ENCODE assay signal across 22 cellular contexts in genomic region chr1:154964359-154964758, GRCh38. TPM values are rescaled to one million over a fixed set of nuclear protein-coding genes. Genes with fewer than 3 reads are reported as not detected.
A peak's percentile ranks its signal among the peaks of the same experiment; 100 is the strongest.
DNase-seq lines count a peak whose midpoint lies in the region; ATAC-seq, FAIRE-seq and TF ChIP-seq lines count a peak whose summit lies in the region.
"Had no signal": no experiment of that assay in that cellular context is flagged by ENCODE, and none has a peak within 500 bp of the region (broad histone marks: within the 10 kb centered on the region; RNA-seq: fewer than 3 reads in every experiment).

No MANE protein-coding gene starts in this region.

- H3K27me3 ChIP-seq in ACC112 (ENCODE audit: insufficient read depth, low read length) = no peaks in the 10 kb centered on the region
- H3K27me3 ChIP-seq in CD4-positive, alpha-beta memory T cell (ENCODE audit: insufficient read depth, low read length) = no peaks in the 10 kb centered on the region
- H3K27me3 ChIP-seq in neural progenitor cell = no peaks in the 10 kb centered on the region
- no peaks in the 10 kb centered on the region for H3K27me3 ChIP-seq in mesenchymal stem cell (ENCODE audit: control insufficient read depth in 1 of 2, insufficient read depth in 1 of 2, low read length in 2 of 2)
- H3K27me3 ChIP-seq: brain microvascular endothelial cell, colonic mucosa had no signal

- H4K91ac ChIP-seq in mesenchymal stem cell (ENCODE audit: low read length) = no peak overlapping the region

- no peak overlapping the region for H3K9ac ChIP-seq in kidney (ENCODE audit: low read length in 2 of 2)
- H3K9ac ChIP-seq in neural progenitor cell = no peak overlapping the region
- H3K9ac ChIP-seq in mesenchymal stem cell (ENCODE audit: low read length) = no peak overlapping the region

- ATAC-seq in T-helper 17 cell = no peak
- ATAC-seq: activated CD4-positive, alpha-beta T cell treated with anti-CD3 and anti-CD28 coated beads for 36 hours; natural killer cell treated with Interleukin-12 subunit alpha and Interleukin-12 subunit beta and Interleukin-15 and Interleukin-18, amount 100 ng/mL, for 72 hours had no signal

- no peak for FAIRE-seq in kidney (lab: Jason Lieb, UNC)
- FAIRE-seq: urothelium cell line had no signal

- no peak overlapping the region for H4K8ac ChIP-seq in mesenchymal stem cell (ENCODE audit: low read length)

- no peak overlapping the region for H3K4me3 Mint-ChIP-seq in CD4-positive, alpha-beta memory T cell
- H3K4me3 Mint-ChIP-seq in T-helper 17 cell (no peak overlapping the region), neural progenitor cell (no peak overlapping the region)
- H3K4me3 Mint-ChIP-seq: activated CD4-positive, alpha-beta T cell treated with anti-CD3 and anti-CD28 coated beads for 36 hours; natural killer cell treated with Interleukin-12 subunit alpha and Interleukin-12 subunit beta and Interleukin-15 and Interleukin-18, amount 100 ng/mL, for 72 hours had no signal

- H3K36me3 ChIP-seq in ACC112 (ENCODE audit: insufficient read depth, low read length) (peaks cover 3% of the 10 kb centered on the region; the same call in 1 of the 2 replicates), kidney (ENCODE audit: control insufficient read depth in 1 of 2, insufficient read depth in 2 of 2, low read length in 2 of 2) (peaks cover 32 to 41% of the 10 kb centered on the region in 2 donors), neural progenitor cell (no peaks in the 10 kb centered on the region), mesenchymal stem cell (ENCODE audit: control insufficient read depth in 1 of 2, insufficient read depth in 2 of 2, low read depth in 1 of 2, low read length in 2 of 2) (peaks cover 62 to 64% of the 10 kb centered on the region in 2 experiments)
- H3K36me3 ChIP-seq in CD4-positive, alpha-beta memory T cell (ENCODE audit: insufficient read depth, low read length) = peaks cover 49% of the 10 kb centered on the region

- peaks cover 20% of the 10 kb centered on the region for H4K20me1 ChIP-seq in neural progenitor cell (ENCODE audit: low read depth)

- no peak overlapping the region for H2BK12ac ChIP-seq in mesenchymal stem cell (ENCODE audit: low read length in 2 of 2)

- H3K79me2 ChIP-seq in ACC112 (ENCODE audit: control insufficient read depth, insufficient read depth, low read length, unreplicated experiment) (peaks cover 43% of the 10 kb centered on the region), neural progenitor cell (ENCODE audit: low read depth) (peaks cover 55% of the 10 kb centered on the region)

- H3K23ac ChIP-seq in mesenchymal stem cell (ENCODE audit: low read length in 2 of 2) = no peak overlapping the region

- H2BK120ac ChIP-seq in mesenchymal stem cell (ENCODE audit: low read depth, low read length) = no peak overlapping the region

- H3K4me2 ChIP-seq in neural progenitor cell (no peak overlapping the region), mesenchymal stem cell (ENCODE audit: low read length, poor library complexity, severe bottlenecking) (no peak overlapping the region)

- no peak overlapping the region for H3K4me3 ChIP-seq in ACC112 (ENCODE audit: low read depth, low read length)
- no peak overlapping the region for H3K4me3 ChIP-seq in CD4-positive, alpha-beta memory T cell (ENCODE audit: low read length in 2 of 2)
- no peak overlapping the region for H3K4me3 ChIP-seq in kidney (ENCODE audit: low read length in 2 of 2)
- H3K4me3 ChIP-seq in neural progenitor cell = no peak overlapping the region
- H3K4me3 ChIP-seq in mesenchymal stem cell (ENCODE audit: insufficient read depth in 1 of 2, low read depth in 1 of 2, low read length in 2 of 2) = no peak overlapping the region
- H3K4me3 ChIP-seq: colonic mucosa had no signal

- no peak overlapping the region for H2AK5ac ChIP-seq in mesenchymal stem cell (ENCODE audit: low read length, severe bottlenecking)

- H3K27ac ChIP-seq in ACC112 (ENCODE audit: low read depth, low read length) = peak overlapping the region; percentile 15; the same call in 1 of the 2 replicates
- H3K27ac ChIP-seq in CD4-positive, alpha-beta memory T cell (ENCODE audit: low read depth, low read length) = no peak overlapping the region
- no peak overlapping the region for H3K27ac ChIP-seq in kidney (ENCODE audit: low read depth in 2 of 2, low read length in 2 of 2)
- no peak overlapping the region for H3K27ac ChIP-seq in neural progenitor cell
- no peak overlapping the region for H3K27ac ChIP-seq in mesenchymal stem cell (ENCODE audit: low read length, poor library complexity, severe bottlenecking)
- H3K27ac ChIP-seq: brain microvascular endothelial cell, colonic mucosa had no signal

- peak overlapping the region in 5 of 7 donors; percentile 29 to 98 (median 57) for H3K27ac Mint-ChIP-seq in CD4-positive, alpha-beta memory T cell
- H3K27ac Mint-ChIP-seq in T-helper 17 cell (peak overlapping the region; percentile 66), neural progenitor cell (no peak overlapping the region)

- no peak overlapping the region for H2BK5ac ChIP-seq in mesenchymal stem cell (ENCODE audit: low read depth, low read length, poor library complexity, severe bottlenecking)

- H3K27me3 Mint-ChIP-seq in CD4-positive, alpha-beta memory T cell = no peaks in the 10 kb centered on the region
- no peaks in the 10 kb centered on the region for H3K27me3 Mint-ChIP-seq in T-helper 17 cell
- H3K27me3 Mint-ChIP-seq in neural progenitor cell (ENCODE audit: insufficient read depth, low read depth) = peaks cover 9% of the 10 kb centered on the region
- H3K27me3 Mint-ChIP-seq: activated CD4-positive, alpha-beta T cell treated with anti-CD3 and anti-CD28 coated beads for 36 hours; CD8-positive, alpha-beta memory T cell; natural killer cell treated with Interleukin-12 subunit alpha and Interleukin-12 subunit beta and Interleukin-15 and Interleukin-18, amount 100 ng/mL, for 72 hours had no signal

- H3K79me1 ChIP-seq in mesenchymal stem cell (replicated peaks; ENCODE audit: low read length, poor library complexity, severe bottlenecking) = peaks cover 5% of the 10 kb centered on the region

- H3K4me1 ChIP-seq in ACC112 (ENCODE audit: control insufficient read depth, insufficient read depth, low read length, unreplicated experiment) = peaks cover 50% of the 10 kb centered on the region
- peaks cover 31% of the 10 kb centered on the region for H3K4me1 ChIP-seq in CD4-positive, alpha-beta memory T cell (ENCODE audit: insufficient read depth, low read length)
- peaks cover 7 to 14% of the 10 kb centered on the region in 2 donors for H3K4me1 ChIP-seq in kidney (ENCODE audit: control insufficient read depth in 1 of 2, insufficient read depth in 1 of 2, low read depth in 1 of 2, low read length in 2 of 2)
- H3K4me1 ChIP-seq in neural progenitor cell = peaks cover 28% of the 10 kb centered on the region
- peaks cover 42% of the 10 kb centered on the region for H3K4me1 ChIP-seq in mesenchymal stem cell (ENCODE audit: control insufficient read depth, insufficient read depth, low read depth, low read length)

- POLR2A ChIA-PET in CD4-positive, alpha-beta memory T cell (lab: Charles Lee; ENCODE audit: partially characterized antibody) = interaction anchor here (1.7 to 41.7 kb wide), 4 partner anchors 9 to 42 kb away, joined by 7 to 1543 read pairs (median 89); partner anchors contain the start of genes CKS1B, FLAD1, LENEP and PBXIP1

- H3K18ac ChIP-seq in mesenchymal stem cell (ENCODE audit: low read depth in 1 of 2, low read length in 2 of 2) = no peak overlapping the region

- H2AFZ ChIP-seq in ACC112 (ENCODE audit: low read length, unreplicated experiment) (no peak overlapping the region), neural progenitor cell (replicated peaks) (no peak overlapping the region), mesenchymal stem cell (ENCODE audit: low read depth, low read length) (no peak overlapping the region)

- WGBS in mesenchymal stem cell = 96% methylated on average over 6 of the region's 6 CpGs

- no peak for DNase-seq in CD4-positive, alpha-beta memory T cell
- DNase-seq in T-helper 17 cell (no peak), kidney (peak; percentile 8), HPDE6-E6E7 (ENCODE audit: extremely low spot score) (no peak), HUDEP-2 (lab: John Stamatoyannopoulos, UW; ENCODE audit: unreplicated experiment in 76 of 76) (no peak), neural progenitor cell (ENCODE audit: low spot score) (no peak), mesenchymal stem cell (no peak)
- DNase-seq: activated CD4-positive, alpha-beta T cell treated with anti-CD3 and anti-CD28 coated beads for 36 hours; brain microvascular endothelial cell; colonic mucosa; DMS53; GF-D8; H7; KBM-7; NCI-H1694 treated with DMSO at 0.1 percent for 48 hours; NCI-H774; SHP77 treated with DMSO at 0.1 percent for 48 hours; stimulated activated CD8-positive, alpha-beta memory T cell treated with anti-CD3 and anti-CD28 coated beads, Interleukin-4, amount 100 ng/mL, for 48 hours had no signal

- H3K14ac ChIP-seq in mesenchymal stem cell (ENCODE audit: low read length in 2 of 2) = no peak overlapping the region

- H3K9me3 ChIP-seq in CD4-positive, alpha-beta memory T cell (ENCODE audit: control insufficient read depth in 1 of 2, low read length in 2 of 2) = no peaks in the 10 kb centered on the region
- no peaks in the 10 kb centered on the region for H3K9me3 ChIP-seq in T-helper 17 cell (ENCODE audit: control insufficient read depth, low read length, poor library complexity, severe bottlenecking)
- H3K9me3 ChIP-seq in kidney (ENCODE audit: control insufficient read depth in 1 of 2, low read length in 2 of 2) = no peaks in the 10 kb centered on the region
- H3K9me3 ChIP-seq in neural progenitor cell (ENCODE audit: low read depth) = no peaks in the 10 kb centered on the region
- no peaks in the 10 kb centered on the region for H3K9me3 ChIP-seq in mesenchymal stem cell (ENCODE audit: control insufficient read depth, low read length)
- H3K9me3 ChIP-seq: colonic mucosa had no signal

- H3K9me3 Mint-ChIP-seq in CD4-positive, alpha-beta memory T cell = no peaks in the 10 kb centered on the region
- H3K9me3 Mint-ChIP-seq in neural progenitor cell = no peaks in the 10 kb centered on the region
- H3K9me3 Mint-ChIP-seq: CD8-positive, alpha-beta memory T cell; natural killer cell treated with Interleukin-12 subunit alpha and Interleukin-12 subunit beta and Interleukin-15 and Interleukin-18, amount 100 ng/mL, for 72 hours had no signal

- intact Hi-C loops in CD4-positive, alpha-beta memory T cell (cut with micrococcal nuclease) = no loop called here
- intact Hi-C loops in kidney (cut with DNase I) = no loop called here

- H2BK15ac ChIP-seq in mesenchymal stem cell (ENCODE audit: low read depth, poor library complexity, severe bottlenecking) = no peak overlapping the region

- TF ChIP-seq CTCF in kidney (IDR thresholded peaks at IDR 0.05; ENCODE audit: borderline replicate concordance, extremely low read depth, insufficient read depth) (no peak), neural progenitor cell (IDR thresholded peaks at IDR 0.05) (no peak)

- CTCF ChIA-PET in CD4-positive, alpha-beta memory T cell (lab: Charles Lee; ENCODE audit: partially characterized antibody) = interaction anchor here (0.9 to 4.8 kb wide), 6 partner anchors 8 to 56 kb away, joined by 3 to 28 read pairs (median 6); partner anchors contain the start of genes CKS1B, FLAD1 and PBXIP1

- peaks cover 18 to 42% (median 27%) of the 10 kb centered on the region in 4 donors for H3K4me1 Mint-ChIP-seq in CD4-positive, alpha-beta memory T cell
- peaks cover 29% of the 10 kb centered on the region for H3K4me1 Mint-ChIP-seq in T-helper 17 cell
- H3K4me1 Mint-ChIP-seq in neural progenitor cell = peaks cover 41% of the 10 kb centered on the region

- H3K36me3 Mint-ChIP-seq in CD4-positive, alpha-beta memory T cell = peaks cover 29 to 66% of the 10 kb centered on the region in 2 donors
- peaks cover 11% of the 10 kb centered on the region for H3K36me3 Mint-ChIP-seq in T-helper 17 cell (ENCODE audit: low read depth)
- peaks cover 19% of the 10 kb centered on the region for H3K36me3 Mint-ChIP-seq in neural progenitor cell

- H3F3A ChIP-seq in neural progenitor cell (ENCODE audit: low read depth) = peaks cover 26% of the 10 kb centered on the region

- no peak overlapping the region for H3K4ac ChIP-seq in mesenchymal stem cell (ENCODE audit: low read depth in 1 of 2, low read length in 2 of 2)

RNA-seq across cellular contexts. Expression of gene PYGO2, which starts 2.8 kb away (rescaled TPM):
- 10 to 100 TPM; 78.4 to 80.2 TPM for total RNA-seq in CD4-positive, alpha-beta memory T cell
- 10 to 100 TPM; 22.5 to 54.2 TPM for polyA plus RNA-seq in CD4-positive, alpha-beta memory T cell
- total RNA-seq in T-helper 17 cell (10 to 100 TPM; 34.7 to 45.1 TPM), kidney (32.8 TPM), neural progenitor cell (ENCODE audit: low replicate concordance) (32.1 and 48.1 TPM in 2 replicates)
- 26.9 TPM for polyA plus RNA-seq in kidney (ENCODE audit: insufficient read depth, low read depth, low replicate concordance)
- 16.1 TPM for polyA plus RNA-seq in mesenchymal stem cell (2013, experiment 1 of 2)
- polyA plus RNA-seq in mesenchymal stem cell (2013, experiment 2 of 2) = 15.3 TPM

RNA-seq across cellular contexts. Expression of gene SHC1, which starts 6.2 kb away (rescaled TPM):
- 10 to 100 TPM; 78.4 to 81.7 TPM for total RNA-seq in CD4-positive, alpha-beta memory T cell
- 10 to 100 TPM; 36.4 to 44.5 TPM for polyA plus RNA-seq in CD4-positive, alpha-beta memory T cell
- 100 to 1,000 TPM in 1 of 2 donors, 10 to 100 TPM in 1; 99.5 to 105 TPM for total RNA-seq in T-helper 17 cell
- total RNA-seq in kidney = 153 TPM
- polyA plus RNA-seq in kidney (ENCODE audit: insufficient read depth, low read depth, low replicate concordance) = 43.8 TPM
- 69.0 and 86.5 TPM in 2 replicates for total RNA-seq in neural progenitor cell (ENCODE audit: low replicate concordance)
- polyA plus RNA-seq in mesenchymal stem cell (2013, experiment 1 of 2) = 352 TPM
- polyA plus RNA-seq in mesenchymal stem cell (2013, experiment 2 of 2) = 344 TPM

RNA-seq across cellular contexts. Expression of gene PBXIP1, which starts 8.5 kb away (rescaled TPM):
- total RNA-seq in CD4-positive, alpha-beta memory T cell = 100 to 1,000 TPM; 435 to 438 TPM
- polyA plus RNA-seq in CD4-positive, alpha-beta memory T cell = 100 to 1,000 TPM; 263 to 404 TPM
- total RNA-seq in T-helper 17 cell = 100 to 1,000 TPM; 634 to 767 TPM
- 83.9 TPM for total RNA-seq in kidney
- polyA plus RNA-seq in kidney (ENCODE audit: insufficient read depth, low read depth, low replicate concordance) = 115 TPM
- total RNA-seq in neural progenitor cell (ENCODE audit: low replicate concordance) = 21.4 and 64.0 TPM in 2 replicates
- 69.2 TPM for polyA plus RNA-seq in mesenchymal stem cell (2013, experiment 1 of 2)
- polyA plus RNA-seq in mesenchymal stem cell (2013, experiment 2 of 2) = 66.7 TPM

RNA-seq across cellular contexts. Expression of gene CKS1B, which starts 10.1 kb away (rescaled TPM):
- 10 to 100 TPM; 12.2 to 13.0 TPM for total RNA-seq in CD4-positive, alpha-beta memory T cell
- 10 to 100 TPM; 50.2 to 67.9 TPM for polyA plus RNA-seq in CD4-positive, alpha-beta memory T cell
- total RNA-seq in T-helper 17 cell (1 to 10 TPM; 9.3 to 9.4 TPM), kidney (23.1 TPM), neural progenitor cell (ENCODE audit: low replicate concordance) (210 and 297 TPM in 2 replicates)
- 43.1 TPM for polyA plus RNA-seq in kidney (ENCODE audit: insufficient read depth, low read depth, low replicate concordance)
- polyA plus RNA-seq in mesenchymal stem cell (2013, experiment 1 of 2) = 48.2 TPM
- polyA plus RNA-seq in mesenchymal stem cell (2013, experiment 2 of 2) = 48.8 TPM

RNA-seq across cellular contexts. Expression of gene FLAD1, which starts 18.8 kb away (rescaled TPM):
- 10 to 100 TPM; 52.4 to 56.6 TPM for total RNA-seq in CD4-positive, alpha-beta memory T cell
- 10 to 100 TPM; 48.9 to 75.9 TPM for polyA plus RNA-seq in CD4-positive, alpha-beta memory T cell
- 10 to 100 TPM; 33.2 to 34.7 TPM for total RNA-seq in T-helper 17 cell
- total RNA-seq in kidney = 34.1 TPM
- 37.9 TPM for polyA plus RNA-seq in kidney (ENCODE audit: insufficient read depth, low read depth, low replicate concordance)
- total RNA-seq in neural progenitor cell (ENCODE audit: low replicate concordance) = 19.3 and 47.4 TPM in 2 replicates
- 26.7 TPM for polyA plus RNA-seq in mesenchymal stem cell (2013, experiment 1 of 2)
- 26.3 TPM for polyA plus RNA-seq in mesenchymal stem cell (2013, experiment 2 of 2)
